ENCODE assay signal across 15 cellular contexts in genomic region chr5:159849437-159850191, GRCh38.
DNase-seq lines count a peak whose midpoint lies in the region; ATAC-seq, FAIRE-seq and TF ChIP-seq lines count a peak whose summit lies in the region.
"Had no signal": no experiment of that assay in that cellular context is flagged by ENCODE, and none has a peak within 500 bp of the region (broad histone marks: within the 10 kb centered on the region; RNA-seq: fewer than 3 reads in every experiment).

No MANE protein-coding gene starts in this region.

- no peaks in the 10 kb centered on the region for H3K36me3 ChIP-seq in HCT116 (ENCODE audit: control insufficient read depth in 1 of 2, insufficient read depth in 2 of 2, low read length in 2 of 2)
- H3K36me3 ChIP-seq in astrocyte (ENCODE audit: insufficient read depth, low read length), result no peaks in the 10 kb centered on the region

- intact Hi-C loops in HCT116 (cut with micrococcal nuclease), result no loop called here

- H4K20me1 ChIP-seq in HCT116 (ENCODE audit: insufficient read depth), result no peaks in the 10 kb centered on the region
- H4K20me1 ChIP-seq in astrocyte (ENCODE audit: insufficient read depth, low read length), result no peaks in the 10 kb centered on the region

- no peak for TF ChIP-seq RAD21 in HCT116 (IDR thresholded peaks at IDR 0.05; ENCODE audit: low read depth)

- H3K4me1 ChIP-seq in HCT116 (ENCODE audit: control insufficient read depth in 1 of 2, insufficient read depth in 2 of 2, low read length in 2 of 2) (peaks cover 0 to 12% of the 10 kb centered on the region in 2 experiments; a peak in 3 of 4 replicates), astrocyte (ENCODE audit: insufficient read depth, low read length) (peaks cover 21% of the 10 kb centered on the region)

- H3K27me3 Mint-ChIP-seq in astrocyte (ENCODE audit: low read depth, unreplicated experiment), result peaks cover 16% of the 10 kb centered on the region
- peaks cover 6 to 25% of the 10 kb centered on the region in 2 donors for H3K27me3 Mint-ChIP-seq in effector memory CD8-positive, alpha-beta T cell

- H3K4me2 ChIP-seq in HCT116 (ENCODE audit: low read length) (peak overlapping the region; percentile 20; the same call in 1 of the 2 replicates), astrocyte (ENCODE audit: low read length) (peak overlapping the region; percentile 63)

- H3K9me3 Mint-ChIP-seq in astrocyte (ENCODE audit: unreplicated experiment), result peaks cover 7% of the 10 kb centered on the region
- H3K9me3 Mint-ChIP-seq in effector memory CD8-positive, alpha-beta T cell, result no peaks in the 10 kb centered on the region
- H3K9me3 Mint-ChIP-seq: natural killer cell treated with Interleukin-12 subunit alpha and Interleukin-12 subunit beta and Interleukin-15 and Interleukin-18, amount 100 ng/mL, for 72 hours had no signal

- POLR2A ChIA-PET in HCT116 (lab: Charles Lee), result no interaction called here

- peak; percentile 87 for DNase-seq in ACHN
- DNase-seq in HCT116 (ENCODE audit: low read depth, low spot score), result no peak
- DNase-seq in astrocyte (ENCODE audit: low read depth), result peak; percentile 89
- peak; percentile 84 for DNase-seq in islet precursor cell
- DNase-seq in effector memory CD8-positive, alpha-beta T cell, result no peak
- no peak for DNase-seq in GM19239 (ENCODE audit: insufficient read length, low spot score)
- DNase-seq in LoVo (ENCODE audit: low spot score), result no peak
- DNase-seq in erythroblast (lab: John Stamatoyannopoulos, UW), result no peak
- DNase-seq: activated naive CD8-positive, alpha-beta T cell treated with anti-CD3 and anti-CD28 coated beads for 36 hours; endodermal cell; NCI-H1694 treated with DMSO at 0.1 percent for 48 hours; stimulated activated CD4-positive, alpha-beta T cell treated with anti-CD3 and anti-CD28 coated beads, Interleukin-15, amount 100 ng/mL, for 24 hours had no signal

- TF ChIP-seq POLR2A in HCT116 (IDR thresholded peaks at IDR 0.05; ENCODE audit: borderline replicate concordance, extremely low read depth, insufficient read depth, insufficient read length) (no peak), erythroblast (IDR thresholded peaks at IDR 0.05; ENCODE audit: low read length) (no peak)

- H3K9ac ChIP-seq in HCT116 (ENCODE audit: low read length) (no peak overlapping the region), astrocyte (ENCODE audit: low read length) (no peak overlapping the region)

- no peak overlapping the region for H3K27ac ChIP-seq in HCT116 (ENCODE audit: low read depth, low read length)
- peak overlapping the region; percentile 43 for H3K27ac ChIP-seq in astrocyte (ENCODE audit: low read depth, low read length)

- H3K9me3 ChIP-seq in HCT116 (ENCODE audit: control insufficient read depth in 1 of 2, insufficient read depth in 1 of 2, low read depth in 1 of 2, low read length in 2 of 2) (no peaks in the 10 kb centered on the region), astrocyte (ENCODE audit: insufficient read depth, low read depth, low read length) (no peaks in the 10 kb centered on the region)

- H3K4me3 ChIP-seq in HCT116 (replicated peaks in 1 of 2; ENCODE audit: low read depth in 1 of 2, low read length in 2 of 2), result no peak overlapping the region
- H3K4me3 ChIP-seq in astrocyte (ENCODE audit: insufficient read depth, low read depth, low read length), result no peak overlapping the region

- H3K4me3 Mint-ChIP-seq in astrocyte (ENCODE audit: unreplicated experiment), result no peak overlapping the region
- no peak overlapping the region for H3K4me3 Mint-ChIP-seq in effector memory CD8-positive, alpha-beta T cell
- H3K4me3 Mint-ChIP-seq: activated naive CD8-positive, alpha-beta T cell treated with anti-CD3 and anti-CD28 coated beads for 36 hours; B cell; endodermal cell; natural killer cell treated with Interleukin-12 subunit alpha and Interleukin-12 subunit beta and Interleukin-15 and Interleukin-18, amount 100 ng/mL, for 72 hours had no signal

- H3K9me2 ChIP-seq in HCT116 (ENCODE audit: insufficient read depth), result no peaks in the 10 kb centered on the region

- H3K36me3 Mint-ChIP-seq in astrocyte (ENCODE audit: low read depth, unreplicated experiment), result no peaks in the 10 kb centered on the region
- H3K36me3 Mint-ChIP-seq in effector memory CD8-positive, alpha-beta T cell (ENCODE audit: insufficient read depth), result no peaks in the 10 kb centered on the region
- H3K36me3 Mint-ChIP-seq: activated naive CD8-positive, alpha-beta T cell treated with anti-CD3 and anti-CD28 coated beads for 36 hours; natural killer cell treated with Interleukin-12 subunit alpha and Interleukin-12 subunit beta and Interleukin-15 and Interleukin-18, amount 100 ng/mL, for 72 hours had no signal

- H3K79me2 ChIP-seq in HCT116 (ENCODE audit: insufficient read depth, low read length) (no peaks in the 10 kb centered on the region), astrocyte (ENCODE audit: insufficient read depth, low read length) (no peaks in the 10 kb centered on the region)

- FAIRE-seq in astrocyte (lab: Jason Lieb, UNC) (peak; percentile 89), GM19239 (lab: Jason Lieb, UNC) (no peak)
- FAIRE-seq: islet of Langerhans had no signal

- BruUV-seq in HCT116 (replicated peaks; lab: Mats Ljungman, UMichigan), result no TSS peak

- RAD21 ChIA-PET in HCT116 (lab: Charles Lee; ENCODE audit: low non-redundant PET in 1 of 2, low total read pairs in 2 of 2, uncharacterized antibody in 2 of 2, unreplicated experiment in 2 of 2), result no interaction called here

- TF ChIP-seq CTCF in HCT116 (IDR thresholded peaks at IDR 0.05 in 2 of 3, conservative IDR thresholded peaks at IDR 0.05 in 1 of 3; ENCODE audit: borderline replicate concordance in 1 of 3, insufficient read depth in 1 of 3, low read depth in 2 of 3, low read length in 2 of 3) (no peak), astrocyte (IDR thresholded peaks at IDR 0.05; ENCODE audit: insufficient read depth, low read depth, low read length) (no peak)

- ATAC-seq in HCT116, result peak; percentile 60
- ATAC-seq in effector memory CD8-positive, alpha-beta T cell (replicated peaks), result no peak
- ATAC-seq: natural killer cell treated with Interleukin-12 subunit alpha and Interleukin-12 subunit beta and Interleukin-15 and Interleukin-18, amount 100 ng/mL, for 72 hours had no signal

- peaks cover 17% of the 10 kb centered on the region for H3K4me1 Mint-ChIP-seq in astrocyte (ENCODE audit: low read depth, unreplicated experiment)
- no peaks in the 10 kb centered on the region for H3K4me1 Mint-ChIP-seq in effector memory CD8-positive, alpha-beta T cell (ENCODE audit: low read depth in 2 of 2)
- H3K4me1 Mint-ChIP-seq: activated naive CD8-positive, alpha-beta T cell treated with anti-CD3 and anti-CD28 coated beads for 36 hours; B cell had no signal

- CTCF ChIA-PET in HCT116 (lab: Charles Lee), result no interaction called here

- in situ Hi-C loops in ACHN (cut with HindIII; ENCODE audit: low pct_ligation_motif_present, low pct_unique_long_range_greater_than_20kb, low sequenced_read_pairs), result no loop called here

- H3K27ac Mint-ChIP-seq in astrocyte (ENCODE audit: unreplicated experiment), result no peak overlapping the region
- no peak overlapping the region for H3K27ac Mint-ChIP-seq in effector memory CD8-positive, alpha-beta T cell
- H3K27ac Mint-ChIP-seq: activated naive CD8-positive, alpha-beta T cell treated with anti-CD3 and anti-CD28 coated beads for 36 hours; B cell; endodermal cell; natural killer cell treated with Interleukin-12 subunit alpha and Interleukin-12 subunit beta and Interleukin-15 and Interleukin-18, amount 100 ng/mL, for 72 hours had no signal

- H3K27me3 ChIP-seq in HCT116 (ENCODE audit: insufficient read depth, low read length) (no peaks in the 10 kb centered on the region), astrocyte (ENCODE audit: insufficient read depth, low read length) (no peaks in the 10 kb centered on the region)

- no peak overlapping the region for H2AFZ ChIP-seq in HCT116 (ENCODE audit: low read depth, low read length, poor library complexity, severe bottlenecking)
- no peak overlapping the region for H2AFZ ChIP-seq in astrocyte (ENCODE audit: low read depth, low read length)

TF ChIP-seq in HCT116, 20 proteins besides CTCF, POLR2A, EP300 and RAD21 (continues in another document):
- no peak for TF ChIP-seq TCF7L2 (IDR thresholded peaks at IDR 0.05; ENCODE audit: borderline replicate concordance, extremely low read depth, insufficient read depth, insufficient read length)
- no peak for TF ChIP-seq MAX (IDR thresholded peaks at IDR 0.05)
- no peak for TF ChIP-seq CEBPB (IDR thresholded peaks at IDR 0.05; ENCODE audit: low read depth)
- TF ChIP-seq ELF1 (IDR thresholded peaks at IDR 0.05; ENCODE audit: borderline replicate concordance, low read depth), result no peak
- no peak for TF ChIP-seq SP1 (IDR thresholded peaks at IDR 0.05; ENCODE audit: low read depth)
- no peak for TF ChIP-seq SRF (IDR thresholded peaks at IDR 0.05; ENCODE audit: low read depth)
- TF ChIP-seq EGR1 (IDR thresholded peaks at IDR 0.05; ENCODE audit: low read depth), result no peak
- TF ChIP-seq SIN3A (IDR thresholded peaks at IDR 0.05; ENCODE audit: low read depth), result no peak
- no peak for TF ChIP-seq EZH2 (IDR thresholded peaks at IDR 0.05)
- no peak for TF ChIP-seq ZBTB33 (IDR thresholded peaks at IDR 0.05; ENCODE audit: extremely low read depth, insufficient replicate concordance, low read length)
- TF ChIP-seq CBX3 (IDR thresholded peaks at IDR 0.05; ENCODE audit: low read depth), result no peak
- TF ChIP-seq ATF3 (IDR thresholded peaks at IDR 0.05), result no peak
- TF ChIP-seq ZNF274 (IDR thresholded peaks at IDR 0.05; ENCODE audit: low read depth, low read length), result no peak
- no peak for TF ChIP-seq JUND (IDR thresholded peaks at IDR 0.05)

Comparison
In these comparisons a context has a peak if more than half of its experiments do, and no peak if none do; other contexts are left out.
1. DNase-seq: peak in ACHN (single experiment), astrocyte (single experiment) and islet precursor cell (single experiment); none in HCT116 (single experiment), effector memory CD8-positive, alpha-beta T cell (0 of 3), GM19239 (single experiment), LoVo (single experiment) and erythroblast (0 of 2).